Comparison of ENCODE assay signal across 19 cellular contexts in genomic region chr15:49062900-49063299, GRCh38. TPM values are rescaled to one million over a fixed set of nuclear protein-coding genes. Genes with fewer than 3 reads are reported as not detected.
DNase-seq lines count a peak whose midpoint lies in the region; TF ChIP-seq lines count a peak whose summit lies in the region.
"Had no signal": no experiment of that assay in that cellular context is flagged by ENCODE, and none has a peak within 500 bp of the region (broad histone marks: within the 10 kb centered on the region; RNA-seq: fewer than 3 reads in every experiment).

No MANE protein-coding gene starts in this region.

- H4K8ac ChIP-seq in neuronal stem cell (ENCODE audit: low read depth, low read length) = no peak overlapping the region

- POLR2A ChIA-PET in HEK293T (lab: Yijun Ruan, JAX) = no interaction called here

- no peak overlapping the region for H3K4me3 ChIP-seq in neuronal stem cell (ENCODE audit: low read length in 2 of 2)
- H3K4me3 ChIP-seq: BLaER1 had no signal

- H2BK12ac ChIP-seq in neuronal stem cell (ENCODE audit: low read length) = no peak overlapping the region

- DNase-seq in ELF-1 (ENCODE audit: low read depth, low spot score) = peak; percentile 16
- peak; percentile 17 for DNase-seq in NCI-H69 (lab: John Stamatoyannopoulos, UW)
- DNase-seq in left kidney (ENCODE audit: low read depth, low spot score) = peak; percentile 13
- DNase-seq in neuronal stem cell (ENCODE audit: low spot score) = no peak
- DNase-seq in islet precursor cell = no peak
- DNase-seq in NCI-H1694 treated with DMSO at 0.1 percent for 48 hours (lab: John Stamatoyannopoulos, UW) = no peak
- no peak for DNase-seq in HEK293T (ENCODE audit: extremely low spot score)
- no peak for DNase-seq in T-helper 2 cell
- DNase-seq: CD4-positive, alpha-beta T cell; GDM1; NCI-H1105 treated with DMSO at 0.1 percent for 48 hours; NCI-H146; NCI-H2029; NCI-H446; NCI-H524 treated with DMSO at 0.1 percent for 48 hours; NK-92 treated with Interleukin-12 subunit alpha and Interleukin-12 subunit beta, amount 100 ng/mL, for 24 hours; PC-3; SK-N-SH had no signal

- H2BK15ac ChIP-seq in neuronal stem cell (ENCODE audit: low read length) = no peak overlapping the region

- H3K9me3 ChIP-seq in neuronal stem cell (replicated peaks in 1 of 2; ENCODE audit: control insufficient read depth in 2 of 2, insufficient read depth in 1 of 2, low read depth in 1 of 2, low read length in 2 of 2) = no peaks in the 10 kb centered on the region
- H3K9me3 ChIP-seq: BLaER1, SK-N-SH had no signal

- no peak overlapping the region for H3K14ac ChIP-seq in neuronal stem cell (ENCODE audit: low read length)

- no peaks in the 10 kb centered on the region for H3K79me1 ChIP-seq in neuronal stem cell (ENCODE audit: low read depth, low read length)

- H3K27ac ChIP-seq in neuronal stem cell (replicated peaks; ENCODE audit: low read length) = no peak overlapping the region
- H3K27ac ChIP-seq: BLaER1 had no signal

- no peak overlapping the region for H2AK5ac ChIP-seq in neuronal stem cell (ENCODE audit: low read depth, low read length)

- H3K23ac ChIP-seq in neuronal stem cell (ENCODE audit: low read depth, low read length, poor library complexity) = no peak overlapping the region

- no CpG with 5 or more reads among the region's 13 CpGs for WGBS in neuronal stem cell (ENCODE audit: extremely low coverage in 2 of 2, insufficient read length in 2 of 2, insufficient replicate concordance in 1 of 2), 2 donors

- no peak overlapping the region for H2BK5ac ChIP-seq in neuronal stem cell (ENCODE audit: low read length)

- no peak overlapping the region for H3K9ac ChIP-seq in neuronal stem cell (ENCODE audit: low read depth, low read length, poor library complexity)
- H3K9ac ChIP-seq: BLaER1, SK-N-SH had no signal

- H2AFZ ChIP-seq in neuronal stem cell (ENCODE audit: low read length) = peak overlapping the region; percentile 63

- peaks cover 0 to 4% of the 10 kb centered on the region in 2 donors for H3K4me1 ChIP-seq in neuronal stem cell (ENCODE audit: control insufficient read depth in 2 of 2, insufficient read depth in 1 of 2, low read depth in 1 of 2, low read length in 2 of 2)
- H3K4me1 ChIP-seq: BLaER1 had no signal

- H4K91ac ChIP-seq in neuronal stem cell (ENCODE audit: low read depth, low read length, poor library complexity) = no peak overlapping the region

- H3K27me3 ChIP-seq in neuronal stem cell (ENCODE audit: control insufficient read depth in 3 of 3, insufficient read depth in 3 of 3, low read depth in 1 of 3, low read length in 3 of 3) = no peaks in the 10 kb centered on the region
- H3K27me3 ChIP-seq: BLaER1 had no signal

- H2BK120ac ChIP-seq in neuronal stem cell (ENCODE audit: low read depth, low read length) = no peak overlapping the region

- H3K18ac ChIP-seq in neuronal stem cell (ENCODE audit: low read length) = no peak overlapping the region

- H3K36me3 ChIP-seq in neuronal stem cell (replicated peaks in 1 of 2; ENCODE audit: control insufficient read depth in 2 of 2, insufficient read depth in 2 of 2, low read length in 2 of 2) = no peaks in the 10 kb centered on the region
- H3K36me3 ChIP-seq: BLaER1 had no signal

- CTCF ChIA-PET in HEK293T (lab: Yijun Ruan, JAX) = interaction anchor here (0.6 kb wide), 1 partner anchor 78 kb away, joined by 3 read pairs; no protein-coding TSS in a partner anchor

- H3K4me2 ChIP-seq in neuronal stem cell (ENCODE audit: insufficient read depth, low read length, poor library complexity, severe bottlenecking) = no peak overlapping the region
- H3K4me2 ChIP-seq: BLaER1, SK-N-SH had no signal

- H3K4ac ChIP-seq in neuronal stem cell (ENCODE audit: low read length) = no peak overlapping the region

TF ChIP-seq in HEK293T, 16 proteins besides CTCF, POLR2A, EP300 and RAD21:
- TF ChIP-seq ARNT (IDR thresholded peaks at IDR 0.05) (no peak), LEF1 (IDR thresholded peaks at IDR 0.05; ENCODE audit: borderline replicate concordance) (no peak), FOXA1 (IDR thresholded peaks at IDR 0.05) (no peak), BHLHE40 (IDR thresholded peaks at IDR 0.05; ENCODE audit: borderline replicate concordance) (no peak), L3MBTL2 (conservative IDR thresholded peaks at IDR 0.05) (no peak), ELF4 (IDR thresholded peaks at IDR 0.05) (no peak), ZNF384 (IDR thresholded peaks at IDR 0.05) (no peak), NFRKB (IDR thresholded peaks at IDR 0.05) (no peak), SUZ12 (IDR thresholded peaks at IDR 0.05) (no peak), CTBP1 (IDR thresholded peaks at IDR 0.05; ENCODE audit: borderline replicate concordance) (no peak), HDGF (IDR thresholded peaks at IDR 0.05; ENCODE audit: borderline replicate concordance) (no peak), SP1 (IDR thresholded peaks at IDR 0.05) (no peak), FOXM1 (IDR thresholded peaks at IDR 0.05; ENCODE audit: borderline replicate concordance) (no peak), TARDBP (IDR thresholded peaks at IDR 0.05) (no peak), PKNOX1 (IDR thresholded peaks at IDR 0.05) (no peak), FOXK2 (IDR thresholded peaks at IDR 0.05) (no peak)

RNA-seq across cellular contexts. Expression of gene SECISBP2L, which starts 16.7 kb away (rescaled TPM):
- polyA plus RNA-seq in neuronal stem cell (2013, experiment 1 of 2) = 13.6 TPM
- polyA plus RNA-seq in neuronal stem cell (2013, experiment 2 of 2) = 14.9 TPM

Comparison
In these comparisons a context has a peak if more than half of its experiments do, and no peak if none do; other contexts are left out.
1. DNase-seq: peak in ELF-1 (single experiment), NCI-H69 (single experiment) and left kidney (single experiment); none in neuronal stem cell (single experiment), islet precursor cell (single experiment), NCI-H1694 treated with DMSO at 0.1 percent for 48 hours (single experiment), HEK293T (single experiment) and T-helper 2 cell (0 of 5).